ENCODE assay signal across 24 cellular contexts in genomic region chr10:59127991-59128390, GRCh38. TPM values are rescaled to one million over a fixed set of nuclear protein-coding genes. Genes with fewer than 3 reads are reported as not detected.
"Had no signal": no experiment of that assay in that cellular context is flagged by ENCODE, and none has a peak within 500 bp of the region (broad histone marks: within the 10 kb centered on the region; RNA-seq: fewer than 3 reads in every experiment).

No MANE protein-coding gene starts in this region.

- H3K36me3 Mint-ChIP-seq: activated CD4-positive, alpha-beta memory T cell treated with anti-CD3 and anti-CD28 coated beads for 36 hours; activated naive CD4-positive, alpha-beta T cell treated with anti-CD3 and anti-CD28 coated beads, Interleukin-2, amount 10 ng/mL, durations not matched to agents 7 days and 5 days; activated naive CD8-positive, alpha-beta T cell treated with anti-CD3 and anti-CD28 coated beads, Interleukin-2, amount 10 ng/mL, durations not matched to agents 7 days and 5 days; WTC11 had no signal

- DNase-seq: activated CD4-positive, alpha-beta memory T cell treated with anti-CD3 and anti-CD28 coated beads for 36 hours; activated CD4-positive, alpha-beta T cell treated with anti-CD3 and anti-CD28 coated beads, Interleukin-2, amount 10 ng/mL, durations not matched to agents 24 days and 14 days; activated CD4-positive, CD25-positive, alpha-beta regulatory T cell treated with anti-CD3 and anti-CD28 coated beads, Interleukin-2, amount 50 U/mL, for 72 hours; activated CD8-positive, alpha-beta memory T cell treated with anti-CD3 and anti-CD28 coated beads for 24 hours; activated gamma-delta T cell treated with Interleukin-2 at 50 U/mL for 16 hours; activated naive CD4-positive, alpha-beta T cell treated with anti-CD3 and anti-CD28 coated beads, Interleukin-2, amount 10 ng/mL, durations not matched to agents 7 days and 5 days; activated naive CD8-positive, alpha-beta T cell treated with anti-CD3 and anti-CD28 coated beads, Interleukin-2, amount 10 ng/mL, durations not matched to agents 7 days and 5 days; activated T-cell treated with anti-CD3 and anti-CD28 coated beads, Interleukin-2, amount 50 U/mL, for 4 hours; anterior cingulate cortex; MM.1S; NCI-H1105; NCI-H1436; NCI-H1694 treated with DMSO at 0.1 percent for 48 hours; NCI-H2029 treated with DMSO at 0.1 percent for 48 hours; NCI-H510A treated with DMSO at 0.1 percent for 48 hours; SIG-M5; SW 1271 had no signal

- H3K27ac Mint-ChIP-seq: activated CD4-positive, alpha-beta memory T cell treated with anti-CD3 and anti-CD28 coated beads for 36 hours; activated CD4-positive, alpha-beta T cell treated with anti-CD3 and anti-CD28 coated beads, Interleukin-2, amount 10 ng/mL, durations not matched to agents 24 days and 14 days; activated naive CD4-positive, alpha-beta T cell treated with anti-CD3 and anti-CD28 coated beads, Interleukin-2, amount 10 ng/mL, durations not matched to agents 7 days and 5 days; activated naive CD8-positive, alpha-beta T cell treated with anti-CD3 and anti-CD28 coated beads, Interleukin-2, amount 10 ng/mL, durations not matched to agents 7 days and 5 days; activated T-helper 2 cell treated with anti-CD3 and anti-CD28 coated beads, Interferon-gamma antibody, Interleukin-2, Interleukin-4, amounts not matched to agents 10 μg/mL and 5 μg/mL and 100 μg/mL, durations not matched to agents 14 hours and 24 hours and 36 hours; T-helper 2 cell treated with Interferon-gamma antibody and Interleukin-4, amounts not matched to agents 5 μg/mL and 100 μg/mL, for 36 hours; WTC11 had no signal

- H3K27me3 Mint-ChIP-seq: activated CD4-positive, alpha-beta memory T cell treated with anti-CD3 and anti-CD28 coated beads for 36 hours; activated CD4-positive, alpha-beta T cell treated with anti-CD3 and anti-CD28 coated beads, Interleukin-2, amount 10 ng/mL, durations not matched to agents 24 days and 14 days; activated naive CD4-positive, alpha-beta T cell treated with anti-CD3 and anti-CD28 coated beads, Interleukin-2, amount 10 ng/mL, durations not matched to agents 7 days and 5 days; activated naive CD8-positive, alpha-beta T cell treated with anti-CD3 and anti-CD28 coated beads, Interleukin-2, amount 10 ng/mL, durations not matched to agents 7 days and 5 days had no signal

- H3K9me3 Mint-ChIP-seq: activated CD4-positive, alpha-beta memory T cell treated with anti-CD3 and anti-CD28 coated beads for 36 hours; activated T-helper 2 cell treated with anti-CD3 and anti-CD28 coated beads, Interferon-gamma antibody, Interleukin-2, Interleukin-4, amounts not matched to agents 10 μg/mL and 5 μg/mL and 100 μg/mL, durations not matched to agents 14 hours and 24 hours and 36 hours; T-helper 2 cell treated with Interferon-gamma antibody and Interleukin-4, amounts not matched to agents 5 μg/mL and 100 μg/mL, for 36 hours; WTC11 had no signal

- H3K4me3 Mint-ChIP-seq: activated CD4-positive, alpha-beta memory T cell treated with anti-CD3 and anti-CD28 coated beads for 36 hours; activated CD4-positive, alpha-beta T cell treated with anti-CD3 and anti-CD28 coated beads, Interleukin-2, amount 10 ng/mL, durations not matched to agents 24 days and 14 days; activated naive CD4-positive, alpha-beta T cell treated with anti-CD3 and anti-CD28 coated beads, Interleukin-2, amount 10 ng/mL, durations not matched to agents 7 days and 5 days; activated naive CD8-positive, alpha-beta T cell treated with anti-CD3 and anti-CD28 coated beads, Interleukin-2, amount 10 ng/mL, durations not matched to agents 7 days and 5 days; activated T-cell treated with anti-CD3 and anti-CD28 coated beads, Interleukin-2, amount 50 U/mL, for 4 hours; T-helper 2 cell treated with Interferon-gamma antibody and Interleukin-4, amounts not matched to agents 5 μg/mL and 100 μg/mL, for 36 hours; WTC11 had no signal

- ATAC-seq: activated T-cell treated with anti-CD3 and anti-CD28 coated beads, Interleukin-2, amount 50 U/mL, for 4 hours; SK-N-SH treated with all-trans-retinoic acid at 6 μM for 48 hours; WTC11 had no signal

- H3K4me1 Mint-ChIP-seq: activated CD4-positive, alpha-beta T cell treated with anti-CD3 and anti-CD28 coated beads, Interleukin-2, amount 10 ng/mL, durations not matched to agents 24 days and 14 days; activated naive CD4-positive, alpha-beta T cell treated with anti-CD3 and anti-CD28 coated beads, Interleukin-2, amount 10 ng/mL, durations not matched to agents 7 days and 5 days; activated naive CD8-positive, alpha-beta T cell treated with anti-CD3 and anti-CD28 coated beads, Interleukin-2, amount 10 ng/mL, durations not matched to agents 7 days and 5 days; WTC11 had no signal

RNA-seq across cellular contexts. Expression of gene PHYHIPL, which starts 48.5 kb away (rescaled TPM):
- total RNA-seq: activated CD4-positive, alpha-beta memory T cell treated with anti-CD3 and anti-CD28 coated beads for 36 hours; activated CD4-positive, alpha-beta T cell treated with anti-CD3 and anti-CD28 coated beads, Interleukin-2, amount 10 ng/mL, durations not matched to agents 24 days and 14 days; activated naive CD8-positive, alpha-beta T cell treated with anti-CD3 and anti-CD28 coated beads, Interleukin-2, amount 10 ng/mL, durations not matched to agents 7 days and 5 days; activated T-cell treated with anti-CD3 and anti-CD28 coated beads, Interleukin-2, amount 50 U/mL, for 4 hours; activated T-helper 2 cell treated with anti-CD3 and anti-CD28 coated beads, Interferon-gamma antibody, Interleukin-2, Interleukin-4, amounts not matched to agents 10 μg/mL and 5 μg/mL and 100 μg/mL, durations not matched to agents 14 hours and 24 hours and 36 hours; OCI-LY7; RPMI7951; T-helper 1 cell treated with Interleukin-12 subunit alpha and Interleukin-12 subunit beta and Interleukin-4 antibody, amounts not matched to agents 30 ng/mL and 1 ng/mL, for 36 hours had no signal
